1 cellular context compared by ENCODE assay signal in the genomic region with DNA sequence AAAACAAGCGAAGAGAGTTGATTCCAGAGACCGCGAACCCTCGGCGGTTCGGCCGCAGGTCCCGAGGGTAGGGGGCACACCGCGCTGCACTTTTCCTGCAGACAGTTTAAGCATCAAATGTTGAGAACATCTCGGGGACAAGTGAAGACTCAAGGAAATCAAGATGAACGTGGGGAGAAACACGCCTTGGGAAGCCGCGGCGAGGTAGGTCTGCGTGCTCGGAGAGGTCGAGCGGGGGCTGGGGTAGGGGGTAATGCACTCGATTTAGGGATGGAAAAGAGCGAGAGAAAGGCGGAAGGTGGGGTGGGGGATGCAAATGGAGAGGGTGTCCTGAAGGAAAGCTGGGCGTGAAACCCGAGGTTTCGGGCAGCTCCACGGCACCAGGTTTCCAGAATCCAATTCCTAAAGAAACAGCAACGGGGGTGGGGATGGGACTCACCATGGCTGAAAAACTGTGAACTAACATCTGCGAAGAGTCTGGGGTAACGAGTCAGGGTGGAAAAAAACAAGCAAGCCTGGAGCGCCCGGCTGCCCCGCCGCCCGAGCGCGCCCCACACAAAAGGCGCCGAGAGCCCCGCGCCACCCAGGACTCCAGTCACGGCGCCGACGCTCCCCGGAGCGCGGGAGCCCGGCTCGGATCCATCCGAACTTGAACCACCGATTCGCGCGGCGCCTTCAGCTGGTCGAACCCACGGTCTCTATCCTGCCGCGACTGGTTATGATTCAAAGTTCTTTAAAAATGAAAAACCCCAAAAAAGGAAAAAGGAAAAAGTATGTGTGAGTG.
TF ChIP-seq lines count a peak whose summit lies in the region.

No MANE protein-coding gene starts in this region.

TF ChIP-seq in WTC11, 78 proteins besides CTCF, POLR2A, EP300 and RAD21 (continued from another document):
- TF ChIP-seq, protein P1, sequence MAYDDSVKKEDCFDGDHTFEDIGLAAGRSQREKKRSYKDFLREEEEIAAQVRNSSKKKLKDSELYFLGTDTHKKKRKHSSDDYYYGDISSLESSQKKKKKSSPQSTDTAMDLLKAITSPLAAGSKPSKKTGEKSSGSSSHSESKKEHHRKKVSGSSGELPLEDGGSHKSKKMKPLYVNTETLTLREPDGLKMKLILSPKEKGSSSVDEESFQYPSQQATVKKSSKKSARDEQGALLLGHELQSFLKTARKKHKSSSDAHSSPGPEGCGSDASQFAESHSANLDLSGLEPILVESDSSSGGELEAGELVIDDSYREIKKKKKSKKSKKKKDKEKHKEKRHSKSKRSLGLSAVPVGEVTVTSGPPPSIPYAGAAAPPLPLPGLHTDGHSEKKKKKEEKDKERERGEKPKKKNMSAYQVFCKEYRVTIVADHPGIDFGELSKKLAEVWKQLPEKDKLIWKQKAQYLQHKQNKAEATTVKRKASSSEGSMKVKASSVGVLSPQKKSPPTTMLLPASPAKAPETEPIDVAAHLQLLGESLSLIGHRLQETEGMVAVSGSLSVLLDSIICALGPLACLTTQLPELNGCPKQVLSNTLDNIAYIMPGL (CRISPR knock-in tag; IDR thresholded peaks at IDR 0.05) = no peak
- TF ChIP-seq ZNF416 (CRISPR knock-in tag; IDR thresholded peaks at IDR 0.05) = no peak
